24 cellular contexts compared by ENCODE assay signal in genomic region chr1:194184402-194184801, GRCh38.
"Had no signal": no experiment of that assay in that cellular context is flagged by ENCODE, and none has a peak within 500 bp of the region (broad histone marks: within the 10 kb centered on the region; RNA-seq: fewer than 3 reads in every experiment).

No MANE protein-coding gene starts in this region.

- DNase-seq: effector memory CD4-positive, alpha-beta T cell; erythroblast; esophagus squamous epithelium; foreskin fibroblast; gastrocnemius medialis; head of caudate nucleus; left ventricle myocardium superior; lower lobe of right lung; naive thymus-derived CD8-positive, alpha-beta T cell; nephron progenitor cell; nucleus accumbens; stimulated activated CD4-positive, alpha-beta T cell treated with anti-CD3 and anti-CD28 coated beads, Interleukin-12 subunit alpha, Interleukin-12 subunit beta, amount 100 ng/mL, for 4 hours; stimulated activated CD4-positive, alpha-beta T cell treated with anti-CD3 and anti-CD28 coated beads, Interleukin-1b, Interleukin-23, amount 100 ng/mL, for 48 hours; stimulated activated CD4-positive, alpha-beta T cell treated with anti-CD3 and anti-CD28 coated beads, Interleukin-4, amount 100 ng/mL, for 1 hour; stimulated activated CD8-positive, alpha-beta memory T cell treated with anti-CD3 and anti-CD28 coated beads, Interleukin-4, amount 100 ng/mL, for 48 hours; stimulated activated naive CD4-positive, alpha-beta T cell; stimulated activated naive CD8-positive, alpha-beta T cell treated with anti-CD3 and anti-CD28 coated beads, Interleukin-15, amount 100 ng/mL, for 72 hours; transverse colon; upper lobe of right lung; uterus had no signal

- H3K4me3 ChIP-seq: esophagus squamous epithelium, gastrocnemius medialis, lower lobe of right lung, prostate gland, right atrium auricular region, smooth muscle cell, suprapubic skin, transverse colon, upper lobe of right lung, uterus had no signal
